12 cellular contexts compared by ENCODE assay signal in the genomic region with DNA sequence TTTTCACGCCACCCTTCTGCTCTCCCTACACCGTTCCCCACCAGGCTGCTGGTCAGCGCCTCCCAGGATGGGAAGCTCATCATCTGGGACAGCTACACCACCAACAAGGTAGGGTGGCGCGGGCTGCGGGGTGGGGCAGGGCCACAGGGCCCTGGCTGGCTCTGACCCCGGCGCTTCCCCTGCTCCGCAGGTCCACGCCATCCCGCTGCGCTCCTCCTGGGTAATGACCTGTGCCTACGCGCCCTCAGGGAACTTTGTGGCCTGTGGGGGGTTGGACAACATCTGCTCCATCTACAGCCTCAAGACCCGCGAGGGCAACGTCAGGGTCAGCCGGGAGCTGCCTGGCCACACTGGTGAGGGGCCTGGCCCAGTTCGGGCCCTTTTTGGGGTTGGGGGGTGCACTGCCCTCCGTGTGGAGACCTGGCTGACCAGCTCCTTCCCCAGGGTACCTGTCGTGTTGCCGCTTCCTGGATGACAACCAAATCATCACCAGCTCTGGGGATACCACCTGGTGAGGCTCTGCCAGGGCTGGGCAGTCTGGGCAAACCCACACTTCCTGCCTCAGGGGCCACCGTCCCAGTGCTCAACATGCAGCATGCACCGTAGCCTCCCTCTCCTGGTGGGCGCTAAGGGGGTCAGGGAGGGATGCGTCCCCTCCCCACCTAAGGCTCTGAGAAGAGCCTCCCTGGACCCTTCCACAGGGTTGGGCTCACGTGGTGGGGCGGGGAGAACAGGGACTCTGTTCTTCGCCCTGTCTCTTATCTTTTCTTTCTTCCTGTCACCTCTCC. TPM values are rescaled to one million over a fixed set of nuclear protein-coding genes. Genes with fewer than 3 reads are reported as not detected.
DNase-seq lines count a peak whose midpoint lies in the region; ATAC-seq and TF ChIP-seq lines count a peak whose summit lies in the region.
"Had no signal": no experiment of that assay in that cellular context is flagged by ENCODE, and none has a peak within 500 bp of the region (broad histone marks: within the 10 kb centered on the region; RNA-seq: fewer than 3 reads in every experiment).

No MANE protein-coding gene starts in this region.

- H3K36me3 Mint-ChIP-seq in Caco-2 (ENCODE audit: insufficient read depth, unreplicated experiment) (peaks cover 72% of the 10 kb centered on the region), IgD-negative memory B cell (no peaks in the 10 kb centered on the region), osteocyte (ENCODE audit: unreplicated experiment) (peaks cover 15% of the 10 kb centered on the region)

- no peak overlapping the region for H3K27ac Mint-ChIP-seq in Caco-2 (ENCODE audit: unreplicated experiment)
- peak overlapping the region; percentile 88 to 96 (median 89) for H3K27ac Mint-ChIP-seq in IgD-negative memory B cell
- no peak overlapping the region for H3K27ac Mint-ChIP-seq in osteocyte (ENCODE audit: unreplicated experiment)

- POLR2A ChIA-PET in Caco-2 (lab: Charles Lee): interaction anchor here (0.5 kb wide), 1 partner anchor 137 kb away, joined by 7 read pairs; no protein-coding TSS in a partner anchor

- H3K4me3 ChIP-seq in Caco-2 (ENCODE audit: low read depth, low read length) (no peak overlapping the region), endocrine pancreas (ENCODE audit: control insufficient read depth, insufficient read depth, low read length) (no peak overlapping the region), tibial artery (no peak overlapping the region)
- H3K4me3 ChIP-seq: mucosa of descending colon, smooth muscle cell had no signal

- peak overlapping the region; percentile 11 for H3K9ac ChIP-seq in endocrine pancreas (ENCODE audit: control insufficient read depth, insufficient read depth, low read length)

- intact Hi-C loops in Caco-2 (cut with micrococcal nuclease; ENCODE audit: unreplicated experiment) (no loop called here), tibial artery (cut with DNase I; ENCODE audit: low total_unique reads) (loop anchor here (5.0 to 10.0 kb wide), 2 partner anchors 90 to 203 kb away; a partner anchor contains a TSS)

- no peaks in the 10 kb centered on the region for H3K9me3 Mint-ChIP-seq in Caco-2 (ENCODE audit: unreplicated experiment)
- no peaks in the 10 kb centered on the region for H3K9me3 Mint-ChIP-seq in IgD-negative memory B cell
- no peaks in the 10 kb centered on the region for H3K9me3 Mint-ChIP-seq in osteocyte (ENCODE audit: unreplicated experiment)

- H3K27me3 ChIP-seq in Caco-2 (replicated peaks; ENCODE audit: control insufficient read depth, insufficient read depth, low read length): no peaks in the 10 kb centered on the region
- H3K27me3 ChIP-seq in endocrine pancreas (ENCODE audit: control insufficient read depth, insufficient read depth, low read length): no peaks in the 10 kb centered on the region
- no peaks in the 10 kb centered on the region for H3K27me3 ChIP-seq in tibial artery
- H3K27me3 ChIP-seq: ascending aorta had no signal

- no peak for TF ChIP-seq CTCF in Caco-2 (IDR thresholded peaks at IDR 0.05; ENCODE audit: insufficient read depth in 1 of 2, low read depth in 1 of 2, low read length in 1 of 2, severe bottlenecking in 1 of 2, unreplicated experiment in 1 of 2)
- no peak for TF ChIP-seq CTCF in osteocyte (IDR thresholded peaks at IDR 0.05)
- no peak for TF ChIP-seq CTCF in tibial artery (IDR thresholded peaks at IDR 0.05)
- no peak for TF ChIP-seq CTCF in omental fat pad (IDR thresholded peaks at IDR 0.05)

- CTCF ChIA-PET in Caco-2 (lab: Charles Lee): interaction anchor here (0.9 to 1.1 kb wide), 2 partner anchors 47 to 48 kb away, joined by 3 to 4 read pairs; no protein-coding TSS in a partner anchor

- H3K9me3 ChIP-seq in Caco-2: no peaks in the 10 kb centered on the region
- H3K9me3 ChIP-seq in endocrine pancreas (ENCODE audit: control insufficient read depth, low read length): no peaks in the 10 kb centered on the region
- no peaks in the 10 kb centered on the region for H3K9me3 ChIP-seq in tibial artery
- H3K9me3 ChIP-seq: ascending aorta, mucosa of descending colon had no signal

- H3K36me3 ChIP-seq in Caco-2 (ENCODE audit: control insufficient read depth, insufficient read depth, low read length): peaks cover 11% of the 10 kb centered on the region
- peaks cover 6% of the 10 kb centered on the region for H3K36me3 ChIP-seq in endocrine pancreas (ENCODE audit: control insufficient read depth, insufficient read depth, low read length)
- peaks cover 41 to 61% (median 55%) of the 10 kb centered on the region in 3 donors for H3K36me3 ChIP-seq in tibial artery

- peak overlapping the region; percentile 27 for H3K4me3 Mint-ChIP-seq in Caco-2 (ENCODE audit: unreplicated experiment)
- peak overlapping the region in 2 of 4 donors; percentile 69 to 83 for H3K4me3 Mint-ChIP-seq in IgD-negative memory B cell
- H3K4me3 Mint-ChIP-seq in osteocyte (ENCODE audit: unreplicated experiment): peak overlapping the region; percentile 48

- H3K4me1 ChIP-seq in Caco-2 (no peaks in the 10 kb centered on the region; the same call in 1 of the 2 replicates), endocrine pancreas (ENCODE audit: control insufficient read depth, insufficient read depth, low read length) (no peaks in the 10 kb centered on the region), tibial artery (peaks cover 0 to 36% (median 14%) of the 10 kb centered on the region in 4 donors)

- H3K27ac ChIP-seq in tibial artery (no peak overlapping the region), caudate nucleus (ENCODE audit: low read depth, low read length) (no peak overlapping the region)

- H3K27me3 Mint-ChIP-seq in Caco-2 (ENCODE audit: insufficient read depth, unreplicated experiment): no peaks in the 10 kb centered on the region
- no peaks in the 10 kb centered on the region for H3K27me3 Mint-ChIP-seq in IgD-negative memory B cell
- H3K27me3 Mint-ChIP-seq in osteocyte (ENCODE audit: unreplicated experiment): no peaks in the 10 kb centered on the region

- DNase-seq in Caco-2 (no peak), osteocyte (ENCODE audit: extremely low spot score, unreplicated experiment) (no peak), tibial artery (no peak), omental fat pad (ENCODE audit: low spot score) (no peak), caudate nucleus (lab: John Stamatoyannopoulos, UW) (no peak)
- DNase-seq: MM.1S had no signal

- H3K4me1 Mint-ChIP-seq in Caco-2 (ENCODE audit: low read depth, unreplicated experiment) (peaks cover 6% of the 10 kb centered on the region), IgD-negative memory B cell (peaks cover 2 to 6% (median 5%) of the 10 kb centered on the region in 3 donors), osteocyte (ENCODE audit: unreplicated experiment) (peaks cover 19% of the 10 kb centered on the region)

- no peak for ATAC-seq in omental fat pad (ENCODE audit: low FRiP score)
- ATAC-seq: mucosa of descending colon had no signal

- no TSS peak for BruUV-seq in Caco-2 (replicated peaks; lab: Mats Ljungman, UMichigan)

RNA-seq across cellular contexts. Expression of a gene that starts 4.0 kb away (rescaled TPM):
- total RNA-seq in Caco-2 (2022): 200 and 216 TPM in 2 replicates
- polyA plus RNA-seq in IgD-negative memory B cell: 62.7 TPM
- 229 and 251 TPM in 2 replicates for total RNA-seq in osteocyte
- total RNA-seq in omental fat pad: 100 to 1,000 TPM; 145 to 245 (median 203) TPM

RNA-seq across cellular contexts. Expression of a gene that starts 16.5 kb away (rescaled TPM):
- total RNA-seq in Caco-2 (2022) (53.1 and 54.9 TPM in 2 replicates), osteocyte (56.3 and 64.6 TPM in 2 replicates), omental fat pad (10 to 100 TPM; 17.7 to 44.0 (median 19.4) TPM)
- 2.6 TPM for polyA plus RNA-seq in IgD-negative memory B cell

RNA-seq across cellular contexts. Expression of a gene that starts 21.3 kb away (rescaled TPM):
- total RNA-seq in Caco-2 (2022) (not detected in 2 replicates), osteocyte (not detected in 2 replicates), omental fat pad (not detected)
- not detected for polyA plus RNA-seq in IgD-negative memory B cell
- total RNA-seq: ascending aorta, NCI-H460, smooth muscle cell had no signal
- polyA plus RNA-seq: smooth muscle cell had no signal

RNA-seq across cellular contexts. Expression of a gene that starts 28.4 kb away (rescaled TPM):
- 65.7 and 66.9 TPM in 2 replicates for total RNA-seq in Caco-2 (2022)
- polyA plus RNA-seq in IgD-negative memory B cell: 48.6 TPM
- total RNA-seq in osteocyte: 19.3 and 26.3 TPM in 2 replicates
- 10 to 100 TPM; 17.5 to 39.9 (median 19.4) TPM for total RNA-seq in omental fat pad

RNA-seq across cellular contexts. Expression of a gene that starts 36.1 kb away (rescaled TPM):
- total RNA-seq in Caco-2 (2022): 8.1 and 9.7 TPM in 2 replicates
- 0.44 TPM for polyA plus RNA-seq in IgD-negative memory B cell
- 0.19 and 0.31 TPM in 2 replicates for total RNA-seq in osteocyte
- total RNA-seq in omental fat pad: under 1 TPM in 1 of 4 donors, not detected in 3; 0.60 TPM
- total RNA-seq: ascending aorta had no signal

Comparison
In these comparisons a context has a peak if more than half of its experiments do, and no peak if none do; other contexts are left out.
1. H3K27ac Mint-ChIP-seq: peak in IgD-negative memory B cell (3 of 3); none in Caco-2 (single experiment) and osteocyte (single experiment).